8 cellular contexts compared by ENCODE assay signal in the genomic region with DNA sequence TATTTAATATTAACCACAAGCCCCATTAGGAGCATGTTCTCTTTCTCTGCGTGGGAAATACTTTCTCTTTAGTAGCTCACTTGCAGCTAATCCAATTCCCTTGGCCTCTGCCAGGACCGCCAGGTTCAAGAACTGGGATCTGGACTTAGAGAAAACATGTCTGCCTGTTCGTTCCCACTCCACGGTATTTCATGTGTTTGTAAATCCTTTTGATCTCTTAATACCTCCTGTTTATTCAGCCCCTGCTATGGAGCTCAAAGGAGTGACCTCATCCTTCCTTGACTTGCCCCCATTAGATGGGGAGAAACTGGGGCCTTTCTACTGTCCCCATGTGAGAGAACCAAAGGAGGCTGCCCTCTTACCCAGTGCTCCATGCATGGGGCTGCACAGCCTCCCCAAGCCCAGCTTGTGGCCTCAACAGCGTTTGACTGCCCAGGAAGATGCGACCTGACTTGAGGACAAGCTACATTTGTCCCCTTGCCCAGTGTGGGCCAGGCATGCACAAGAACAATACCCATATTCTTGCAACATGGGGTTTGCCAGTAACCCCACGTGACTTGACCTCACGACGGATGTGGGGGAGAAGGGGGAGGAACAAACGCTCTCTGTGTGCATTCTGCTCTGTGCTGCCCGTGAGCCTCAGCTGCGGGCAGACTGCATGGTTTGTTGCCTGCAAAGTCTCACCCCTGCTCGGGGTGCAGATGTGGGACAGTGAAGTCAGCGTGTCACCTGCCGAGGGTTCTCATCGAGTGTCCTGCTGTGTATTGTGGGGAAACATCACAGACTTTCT. TPM values are rescaled to one million over a fixed set of nuclear protein-coding genes. Genes with fewer than 3 reads are reported as not detected.
DNase-seq lines count a peak whose midpoint lies in the region; ATAC-seq, FAIRE-seq and TF ChIP-seq lines count a peak whose summit lies in the region.

No MANE protein-coding gene starts in this region.

- H3F3A ChIP-seq in PC-9 (ENCODE audit: insufficient read depth, low read depth) = peaks cover 70% of the 10 kb centered on the region

- H3K27ac ChIP-seq in AG04450 (ENCODE audit: low read depth, low read length) = peak overlapping the region; percentile 94
- H3K27ac ChIP-seq in PC-9 = peak overlapping the region; percentile 86

- H3K9me3 ChIP-seq in AG04450 (ENCODE audit: control insufficient read depth, insufficient read depth, low read length) (no peaks in the 10 kb centered on the region), PC-9 (ENCODE audit: insufficient read depth, low read depth) (no peaks in the 10 kb centered on the region)

- no peak for DNase-seq in AG04450 (ENCODE audit: low read depth, low spot score)
- DNase-seq in PC-9 = no peak
- DNase-seq in activated T-helper 9 cell treated with anti-CD3 and anti-CD28 coated beads, Interleukin-2, amount 50 U/mL, for 16 hours (ENCODE audit: low read depth) = peak; percentile 43
- peak in 1 of 2 donors; percentile 49 for DNase-seq in frontal cortex (ENCODE audit: low spot score in 2 of 2)
- peak; percentile 98 for DNase-seq in putamen (ENCODE audit: low spot score)
- peak; percentile 66 for DNase-seq in ureter (ENCODE audit: low spot score)
- no peak for DNase-seq in NCI-H187 (lab: John Stamatoyannopoulos, UW)

- no peaks in the 10 kb centered on the region for H3K9me2 ChIP-seq in PC-9 (ENCODE audit: insufficient read depth)

- no peak overlapping the region for H2AFZ ChIP-seq in PC-9

- no peaks in the 10 kb centered on the region for H4K20me1 ChIP-seq in PC-9 (ENCODE audit: insufficient read depth)

- H3K4me1 ChIP-seq in PC-9 (replicated peaks; ENCODE audit: insufficient read depth) = peaks cover 81% of the 10 kb centered on the region

- peaks cover 71% of the 10 kb centered on the region for H3K79me2 ChIP-seq in PC-9 (ENCODE audit: low read depth)

- H3K27me3 ChIP-seq in AG04450 (ENCODE audit: control insufficient read depth, insufficient read depth, low read length) = no peaks in the 10 kb centered on the region
- H3K27me3 ChIP-seq in PC-9 (ENCODE audit: insufficient read depth, low read depth) = no peaks in the 10 kb centered on the region

- H3K4me3 ChIP-seq in AG04450 (ENCODE audit: low read depth, low read length) (peak overlapping the region; percentile 17), PC-9 (no peak overlapping the region)

- peak; percentile 82 for ATAC-seq in GM21825 (IDR thresholded peaks at IDR 0.05; ENCODE audit: unreplicated experiment)

- POLR2A ChIA-PET in AG04450 (lab: Yijun Ruan, JAX) (interaction anchor here (0.6 to 3.0 kb wide), 13 partner anchors 19 to 1001 kb away, joined by 3 to 31 read pairs (median 6); no protein-coding TSS in a partner anchor), PC-9 (lab: Charles Lee; ENCODE audit: unreplicated experiment) (interaction anchor here (0.6 kb wide), 1 partner anchor 40 kb away, joined by 17 read pairs; no protein-coding TSS in a partner anchor)

- intact Hi-C loops in PC-9 (cut with micrococcal nuclease; ENCODE audit: unreplicated experiment) = no loop called here

- CTCF ChIA-PET in AG04450 (lab: Charles Lee) = interaction anchor here (0.5 to 3.9 kb wide), 6 partner anchors 18 to 242 kb away, joined by 3 to 18 read pairs (median 6); no protein-coding TSS in a partner anchor
- CTCF ChIA-PET in PC-9 (lab: Charles Lee) = interaction anchor here (0.6 to 2.7 kb wide), 3 partner anchors 15 to 241 kb away, joined by 3 to 23 read pairs (median 11); no protein-coding TSS in a partner anchor

- H3K36me3 ChIP-seq in PC-9 (ENCODE audit: low read depth) = peaks cover 44% of the 10 kb centered on the region

- no TSS peak for BruUV-seq in PC-9 (replicated peaks; lab: Mats Ljungman, UMichigan)

- FAIRE-seq in frontal cortex (lab: Jason Lieb, UNC) = peak; percentile 3

- H3K4me2 ChIP-seq in PC-9 = peak overlapping the region; percentile 70

- TF ChIP-seq CTCF in AG04450 (IDR thresholded peaks at IDR 0.05; ENCODE audit: low read depth, low read length) = no peak
- TF ChIP-seq CTCF in PC-9 (conservative IDR thresholded peaks at IDR 0.05) = no peak

RNA-seq across cellular contexts. Expression of gene CD9, which starts 30.3 kb away (rescaled TPM):
- 152 and 177 TPM in 2 replicates for polyA plus RNA-seq in AG04450 (2011; rRNA removed)
- polyA minus RNA-seq in AG04450 (2011; rRNA and poly(A)+ RNA removed) = 91.4 and 91.9 TPM in 2 replicates
- 319 and 374 TPM in 2 replicates for total RNA-seq in PC-9 (2021)
- 26.5 TPM for total RNA-seq in frontal cortex
- 427 TPM for total RNA-seq in ureter

Comparison
In these comparisons a context has a peak if more than half of its experiments do, and no peak if none do; other contexts are left out.
1. DNase-seq: peak in activated T-helper 9 cell treated with anti-CD3 and anti-CD28 coated beads, Interleukin-2, amount 50 U/mL, for 16 hours (single experiment), putamen (single experiment) and ureter (single experiment); none in AG04450 (single experiment), PC-9 (0 of 2) and NCI-H187 (0 of 2).
2. RNA of gene CD9, which starts 30.3 kb away (total RNA-seq): 427 TPM in ureter (single experiment) and 319 to 374 TPM in PC-9; 26.5 TPM in frontal cortex (single experiment); every median in the first group is over 10 times any median in the second.